ENCODE assay signal across 30 cellular contexts in genomic region chr3:140719841-140720240, GRCh38. TPM values are rescaled to one million over a fixed set of nuclear protein-coding genes. Genes with fewer than 3 reads are reported as not detected.
"Had no signal": no experiment of that assay in that cellular context is flagged by ENCODE, and none has a peak within 500 bp of the region (broad histone marks: within the 10 kb centered on the region; RNA-seq: fewer than 3 reads in every experiment).

No MANE protein-coding gene starts in this region.

- H3K36me3 ChIP-seq: prostate gland, thoracic aorta, upper lobe of left lung had no signal

- DNase-seq: activated CD4-positive, alpha-beta T cell treated with anti-CD3 and anti-CD28 coated beads for 4 hours; activated CD4-positive, alpha-beta T cell treated with anti-CD3 and anti-CD28 coated beads, Interleukin-2, amount 50 U/mL, for 48 hours; activated CD4-positive, CD25-positive, alpha-beta regulatory T cell; activated CD8-positive, alpha-beta memory T cell treated with anti-CD3 and anti-CD28 coated beads, Interleukin-2, amount 50 U/mL, for 48 hours; activated naive CD4-positive, alpha-beta T cell treated with anti-CD3 and anti-CD28 coated beads for 36 hours; activated T-cell treated with anti-CD3 and anti-CD28 coated beads, Interleukin-2, amount 50 U/mL, for 4 hours; anterior cingulate cortex; effector CD4-positive, alpha-beta T cell; foreskin keratinocyte; hippocampal formation; kidney glomerular epithelial cell; left ventricle myocardium superior; midbrain; natural killer cell; stimulated activated CD4-positive, alpha-beta T cell treated with anti-CD3 and anti-CD28 coated beads, Interleukin-1b, Interleukin-23, amount 100 ng/mL, for 48 hours; stimulated activated naive CD8-positive, alpha-beta T cell treated with anti-CD3 and anti-CD28 coated beads, Interleukin-15, amount 100 ng/mL, for 72 hours; T-helper 17 cell; upper lobe of left lung had no signal

- H3K27me3 ChIP-seq: body of pancreas, foreskin keratinocyte, upper lobe of left lung had no signal

- H3K36me3 Mint-ChIP-seq: natural killer cell; stimulated activated effector memory CD8-positive, alpha-beta T cell treated with anti-CD3 and anti-CD28 coated beads, Interleukin-12 subunit alpha, Interleukin-12 subunit beta, amount 100 ng/mL, for 72 hours had no signal

- ATAC-seq: activated T-cell treated with anti-CD3 and anti-CD28 coated beads, Interleukin-2, amount 50 U/mL, for 4 hours; foreskin keratinocyte; natural killer cell; stimulated activated effector memory CD8-positive, alpha-beta T cell treated with anti-CD3 and anti-CD28 coated beads, Interleukin-12 subunit alpha, Interleukin-12 subunit beta, amount 100 ng/mL, for 72 hours; stimulated activated naive CD8-positive, alpha-beta T cell treated with anti-CD3 and anti-CD28 coated beads, Interleukin-15, amount 100 ng/mL, for 72 hours; T-helper 17 cell had no signal

- H3K4me3 Mint-ChIP-seq: activated naive CD4-positive, alpha-beta T cell treated with anti-CD3 and anti-CD28 coated beads for 36 hours; activated T-cell treated with anti-CD3 and anti-CD28 coated beads, Interleukin-2, amount 50 U/mL, for 4 hours; dendritic cell treated with granulocyte-macrophage colony-stimulating factor and Interleukin-4, amounts not matched to agents 40 ng/mL and 50 ng/mL, for 4 days; natural killer cell; stimulated activated effector memory CD8-positive, alpha-beta T cell treated with anti-CD3 and anti-CD28 coated beads, Interleukin-12 subunit alpha, Interleukin-12 subunit beta, amount 100 ng/mL, for 72 hours; stimulated activated naive CD8-positive, alpha-beta T cell treated with anti-CD3 and anti-CD28 coated beads, Interleukin-15, amount 100 ng/mL, for 72 hours; T-helper 17 cell had no signal

- H3K4me1 Mint-ChIP-seq: natural killer cell; stimulated activated effector memory CD8-positive, alpha-beta T cell treated with anti-CD3 and anti-CD28 coated beads, Interleukin-12 subunit alpha, Interleukin-12 subunit beta, amount 100 ng/mL, for 72 hours; stimulated activated naive CD8-positive, alpha-beta T cell treated with anti-CD3 and anti-CD28 coated beads, Interleukin-15, amount 100 ng/mL, for 72 hours; T-helper 17 cell had no signal

- H3K27me3 Mint-ChIP-seq: dendritic cell treated with granulocyte-macrophage colony-stimulating factor and Interleukin-4, amounts not matched to agents 40 ng/mL and 50 ng/mL, for 4 days; stimulated activated naive CD8-positive, alpha-beta T cell treated with anti-CD3 and anti-CD28 coated beads, Interleukin-15, amount 100 ng/mL, for 72 hours; T-helper 17 cell had no signal

- H3K27ac ChIP-seq: body of pancreas, foreskin keratinocyte, upper lobe of left lung had no signal

- H3K27ac Mint-ChIP-seq: activated naive CD4-positive, alpha-beta T cell treated with anti-CD3 and anti-CD28 coated beads for 36 hours; activated T-helper 2 cell treated with anti-CD3 and anti-CD28 coated beads, Interferon-gamma antibody, Interleukin-2, Interleukin-4, amounts not matched to agents 10 μg/mL and 5 μg/mL and 100 μg/mL, durations not matched to agents 14 hours and 24 hours and 36 hours; dendritic cell treated with granulocyte-macrophage colony-stimulating factor and Interleukin-4, amounts not matched to agents 40 ng/mL and 50 ng/mL, for 4 days; natural killer cell; stimulated activated effector memory CD8-positive, alpha-beta T cell treated with anti-CD3 and anti-CD28 coated beads, Interleukin-12 subunit alpha, Interleukin-12 subunit beta, amount 100 ng/mL, for 72 hours; stimulated activated naive CD8-positive, alpha-beta T cell treated with anti-CD3 and anti-CD28 coated beads, Interleukin-15, amount 100 ng/mL, for 72 hours; T-helper 17 cell had no signal

- H3K4me1 ChIP-seq: foreskin keratinocyte, upper lobe of left lung had no signal

- H3K4me3 ChIP-seq: body of pancreas, prostate gland, skin epidermis, thoracic aorta, upper lobe of left lung had no signal

- H3K9me3 ChIP-seq: body of pancreas, prostate gland, thoracic aorta, upper lobe of left lung had no signal

- H3K9me3 Mint-ChIP-seq: activated naive CD4-positive, alpha-beta T cell treated with anti-CD3 and anti-CD28 coated beads for 36 hours; activated T-cell treated with anti-CD3 and anti-CD28 coated beads, Interleukin-2, amount 50 U/mL, for 4 hours; activated T-helper 2 cell treated with anti-CD3 and anti-CD28 coated beads, Interferon-gamma antibody, Interleukin-2, Interleukin-4, amounts not matched to agents 10 μg/mL and 5 μg/mL and 100 μg/mL, durations not matched to agents 14 hours and 24 hours and 36 hours; dendritic cell treated with granulocyte-macrophage colony-stimulating factor and Interleukin-4, amounts not matched to agents 40 ng/mL and 50 ng/mL, for 4 days; stimulated activated naive CD8-positive, alpha-beta T cell treated with anti-CD3 and anti-CD28 coated beads, Interleukin-15, amount 100 ng/mL, for 72 hours had no signal

RNA-seq across cellular contexts. Expression of gene TRIM42, which starts 42.0 kb away (rescaled TPM):
- total RNA-seq: activated CD8-positive, alpha-beta memory T cell treated with anti-CD3 and anti-CD28 coated beads for 36 hours; activated naive CD4-positive, alpha-beta T cell treated with anti-CD3 and anti-CD28 coated beads for 36 hours; activated T-cell treated with anti-CD3 and anti-CD28 coated beads, Interleukin-2, amount 50 U/mL, for 4 hours; activated T-helper 2 cell treated with anti-CD3 and anti-CD28 coated beads, Interferon-gamma antibody, Interleukin-2, Interleukin-4, amounts not matched to agents 10 μg/mL and 5 μg/mL and 100 μg/mL, durations not matched to agents 14 hours and 24 hours and 36 hours; body of pancreas; cardiac septum; epithelial cell of proximal tubule; foreskin keratinocyte; glomerular endothelial cell; left ventricle myocardium superior; natural killer cell; osteoblast; T-helper 17 cell; thoracic aorta; upper lobe of left lung had no signal
